ENCODE assay signal across 10 cellular contexts in genomic region chr21:44709426-44710293, GRCh38. TPM values are rescaled to one million over a fixed set of nuclear protein-coding genes. Genes with fewer than 3 reads are reported as not detected.
DNase-seq lines count a peak whose midpoint lies in the region; ATAC-seq, FAIRE-seq and TF ChIP-seq lines count a peak whose summit lies in the region.
"Had no signal": no experiment of that assay in that cellular context is flagged by ENCODE, and none has a peak within 500 bp of the region (broad histone marks: within the 10 kb centered on the region; RNA-seq: fewer than 3 reads in every experiment).

No MANE protein-coding gene starts in this region.

- H3K4me2 ChIP-seq in astrocyte (ENCODE audit: low read length): peak overlapping the region; percentile 31
- H3K4me2 ChIP-seq in PC-9: no peak overlapping the region

- no peak overlapping the region for H3K27ac ChIP-seq in astrocyte (ENCODE audit: low read depth, low read length)
- H3K27ac ChIP-seq in left lung: no peak overlapping the region
- no peak overlapping the region for H3K27ac ChIP-seq in PC-9

- no peak overlapping the region for H3K4me3 Mint-ChIP-seq in astrocyte (ENCODE audit: unreplicated experiment)
- no peak overlapping the region for H3K4me3 Mint-ChIP-seq in activated T-helper 1 cell treated with anti-CD3 and anti-CD28 coated beads, Interleukin-12 subunit alpha, Interleukin-12 subunit beta, Interleukin-2, Interleukin-4 antibody, amounts not matched to agents 30 ng/mL and 10 ng/mL and 1 ng/mL, durations not matched to agents 14 hours and 24 hours and 36 hours

- H3K36me3 ChIP-seq in astrocyte (ENCODE audit: insufficient read depth, low read length) (no peaks in the 10 kb centered on the region), left lung (no peaks in the 10 kb centered on the region), PC-9 (ENCODE audit: low read depth) (no peaks in the 10 kb centered on the region)

- peak; percentile 8 for ATAC-seq in left lung

- H3K9me2 ChIP-seq in PC-9 (ENCODE audit: insufficient read depth): no peaks in the 10 kb centered on the region

- H3K27me3 ChIP-seq in astrocyte (ENCODE audit: insufficient read depth, low read length) (peaks cover 62% of the 10 kb centered on the region), left lung (peaks cover 78 to 100% of the 10 kb centered on the region in 2 donors), PC-9 (ENCODE audit: insufficient read depth, low read depth) (peaks cover 62% of the 10 kb centered on the region)

- no peaks in the 10 kb centered on the region for H3K36me3 Mint-ChIP-seq in astrocyte (ENCODE audit: low read depth, unreplicated experiment)
- peaks cover 2% of the 10 kb centered on the region for H3K36me3 Mint-ChIP-seq in activated T-helper 1 cell treated with anti-CD3 and anti-CD28 coated beads, Interleukin-12 subunit alpha, Interleukin-12 subunit beta, Interleukin-2, Interleukin-4 antibody, amounts not matched to agents 30 ng/mL and 10 ng/mL and 1 ng/mL, durations not matched to agents 14 hours and 24 hours and 36 hours (ENCODE audit: low read depth)
- H3K36me3 Mint-ChIP-seq: IgD-negative memory B cell had no signal

- no peak for TF ChIP-seq POLR2A in erythroblast (IDR thresholded peaks at IDR 0.05; ENCODE audit: low read length)

- CTCF ChIA-PET in PC-9 (lab: Charles Lee): no interaction called here

- peaks cover 80% of the 10 kb centered on the region for H3K27me3 Mint-ChIP-seq in astrocyte (ENCODE audit: low read depth, unreplicated experiment)
- peaks cover 75% of the 10 kb centered on the region for H3K27me3 Mint-ChIP-seq in activated T-helper 1 cell treated with anti-CD3 and anti-CD28 coated beads, Interleukin-12 subunit alpha, Interleukin-12 subunit beta, Interleukin-2, Interleukin-4 antibody, amounts not matched to agents 30 ng/mL and 10 ng/mL and 1 ng/mL, durations not matched to agents 14 hours and 24 hours and 36 hours (ENCODE audit: insufficient read depth)

- H4K20me1 ChIP-seq in astrocyte (ENCODE audit: insufficient read depth, low read length): no peaks in the 10 kb centered on the region
- H4K20me1 ChIP-seq in PC-9 (ENCODE audit: insufficient read depth): no peaks in the 10 kb centered on the region

- no peak for FAIRE-seq in astrocyte (lab: Jason Lieb, UNC)
- FAIRE-seq: islet of Langerhans had no signal

- H3K4me1 Mint-ChIP-seq in astrocyte (ENCODE audit: low read depth, unreplicated experiment): peaks cover 4% of the 10 kb centered on the region
- peaks cover 11% of the 10 kb centered on the region for H3K4me1 Mint-ChIP-seq in activated T-helper 1 cell treated with anti-CD3 and anti-CD28 coated beads, Interleukin-12 subunit alpha, Interleukin-12 subunit beta, Interleukin-2, Interleukin-4 antibody, amounts not matched to agents 30 ng/mL and 10 ng/mL and 1 ng/mL, durations not matched to agents 14 hours and 24 hours and 36 hours (ENCODE audit: low read depth)

- H3K4me3 ChIP-seq in astrocyte (ENCODE audit: insufficient read depth, low read depth, low read length) (no peak overlapping the region), left lung (no peak overlapping the region), PC-9 (no peak overlapping the region)

- H3F3A ChIP-seq in PC-9 (ENCODE audit: insufficient read depth, low read depth): no peaks in the 10 kb centered on the region

- peak overlapping the region; percentile 55 for H3K27ac Mint-ChIP-seq in astrocyte (ENCODE audit: unreplicated experiment)
- no peak overlapping the region for H3K27ac Mint-ChIP-seq in activated T-helper 1 cell treated with anti-CD3 and anti-CD28 coated beads, Interleukin-12 subunit alpha, Interleukin-12 subunit beta, Interleukin-2, Interleukin-4 antibody, amounts not matched to agents 30 ng/mL and 10 ng/mL and 1 ng/mL, durations not matched to agents 14 hours and 24 hours and 36 hours

- TF ChIP-seq CTCF in astrocyte (IDR thresholded peaks at IDR 0.05; ENCODE audit: insufficient read depth, low read depth, low read length): no peak
- no peak for TF ChIP-seq CTCF in left lung (IDR thresholded peaks at IDR 0.05)
- no peak for TF ChIP-seq CTCF in PC-9 (conservative IDR thresholded peaks at IDR 0.05)

- peak; percentile 29 for DNase-seq in DMS153 treated with DMSO at 0.1 percent for 48 hours (lab: John Stamatoyannopoulos, UW; ENCODE audit: unreplicated experiment)
- DNase-seq in NCI-H2029 (lab: John Stamatoyannopoulos, UW): peak; percentile 89
- DNase-seq in astrocyte (ENCODE audit: low read depth): no peak
- no peak for DNase-seq in left lung
- DNase-seq in PC-9: no peak
- no peak for DNase-seq in GM19240 (ENCODE audit: insufficient read length, low spot score)
- no peak for DNase-seq in erythroblast (lab: John Stamatoyannopoulos, UW)
- DNase-seq in activated T-helper 1 cell treated with anti-CD3 and anti-CD28 coated beads, Interleukin-12 subunit alpha, Interleukin-12 subunit beta, Interleukin-2, Interleukin-4 antibody, amounts not matched to agents 30 ng/mL and 10 ng/mL and 1 ng/mL, durations not matched to agents 14 hours and 24 hours and 36 hours (ENCODE audit: low spot score): no peak

- POLR2A ChIA-PET in PC-9 (lab: Charles Lee; ENCODE audit: unreplicated experiment): no interaction called here

- H3K9me3 ChIP-seq in astrocyte (ENCODE audit: insufficient read depth, low read depth, low read length) (no peaks in the 10 kb centered on the region), left lung (no peaks in the 10 kb centered on the region), PC-9 (ENCODE audit: insufficient read depth, low read depth) (no peaks in the 10 kb centered on the region)

- H3K79me2 ChIP-seq in astrocyte (ENCODE audit: insufficient read depth, low read length): no peaks in the 10 kb centered on the region
- no peaks in the 10 kb centered on the region for H3K79me2 ChIP-seq in PC-9 (ENCODE audit: low read depth)

- no TSS peak for BruUV-seq in PC-9 (replicated peaks; lab: Mats Ljungman, UMichigan)

- H2AFZ ChIP-seq in astrocyte (ENCODE audit: low read depth, low read length) (no peak overlapping the region), PC-9 (no peak overlapping the region)

- intact Hi-C loops in left lung (cut with DNase I) (no loop called here), PC-9 (cut with micrococcal nuclease; ENCODE audit: unreplicated experiment) (no loop called here)
- intact Hi-C loops in activated T-helper 1 cell treated with anti-CD3 and anti-CD28 coated beads, Interleukin-12 subunit alpha, Interleukin-12 subunit beta, Interleukin-2, Interleukin-4 antibody, amounts not matched to agents 30 ng/mL and 10 ng/mL and 1 ng/mL, durations not matched to agents 14 hours and 24 hours and 36 hours (cut with micrococcal nuclease): loop anchor here (10.0 kb wide), 1 partner anchor 125 kb away; the partner anchor contains the start of gene KRTAP10-5

- H3K4me1 ChIP-seq in astrocyte (ENCODE audit: insufficient read depth, low read length): no peaks in the 10 kb centered on the region
- peaks cover 6 to 13% of the 10 kb centered on the region in 2 donors for H3K4me1 ChIP-seq in left lung
- H3K4me1 ChIP-seq in PC-9 (replicated peaks; ENCODE audit: insufficient read depth): no peaks in the 10 kb centered on the region

- H3K9me3 Mint-ChIP-seq in astrocyte (ENCODE audit: unreplicated experiment): peaks cover 17% of the 10 kb centered on the region
- peaks cover 4% of the 10 kb centered on the region for H3K9me3 Mint-ChIP-seq in activated T-helper 1 cell treated with anti-CD3 and anti-CD28 coated beads, Interleukin-12 subunit alpha, Interleukin-12 subunit beta, Interleukin-2, Interleukin-4 antibody, amounts not matched to agents 30 ng/mL and 10 ng/mL and 1 ng/mL, durations not matched to agents 14 hours and 24 hours and 36 hours

- H3K9ac ChIP-seq in astrocyte (ENCODE audit: low read length): no peak overlapping the region

RNA-seq across cellular contexts. Expression of gene TSPEAR, which starts 1.7 kb away (rescaled TPM):
- total RNA-seq in astrocyte (not detected in 2 replicates), left lung (under 1 TPM; 0.10 to 0.26 TPM), PC-9 (2021) (not detected in 2 replicates)
- not detected in 2 replicates for total RNA-seq in activated T-helper 1 cell treated with anti-CD3 and anti-CD28 coated beads, Interleukin-12 subunit alpha, Interleukin-12 subunit beta, Interleukin-2, Interleukin-4 antibody, amounts not matched to agents 30 ng/mL and 10 ng/mL and 1 ng/mL, durations not matched to agents 14 hours and 24 hours and 36 hours

RNA-seq across cellular contexts. Expression of gene KRTAP10-12, which starts 12.7 kb away (rescaled TPM):
- total RNA-seq in astrocyte: not detected in 2 replicates
- total RNA-seq in left lung: not detected
- total RNA-seq in PC-9 (2021): not detected in 2 replicates
- not detected in 2 replicates for total RNA-seq in activated T-helper 1 cell treated with anti-CD3 and anti-CD28 coated beads, Interleukin-12 subunit alpha, Interleukin-12 subunit beta, Interleukin-2, Interleukin-4 antibody, amounts not matched to agents 30 ng/mL and 10 ng/mL and 1 ng/mL, durations not matched to agents 14 hours and 24 hours and 36 hours

RNA-seq across cellular contexts. Expression of gene KRTAP12-1, which starts 27.7 kb away (rescaled TPM):
- not detected in 2 replicates for total RNA-seq in astrocyte
- total RNA-seq in left lung: not detected
- total RNA-seq in PC-9 (2021): not detected in 2 replicates
- total RNA-seq in activated T-helper 1 cell treated with anti-CD3 and anti-CD28 coated beads, Interleukin-12 subunit alpha, Interleukin-12 subunit beta, Interleukin-2, Interleukin-4 antibody, amounts not matched to agents 30 ng/mL and 10 ng/mL and 1 ng/mL, durations not matched to agents 14 hours and 24 hours and 36 hours: not detected in 2 replicates

RNA-seq across cellular contexts. Expression of gene KRTAP12-2, which starts 42.9 kb away (rescaled TPM):
- not detected in 2 replicates for total RNA-seq in astrocyte
- not detected for total RNA-seq in left lung
- not detected in 2 replicates for total RNA-seq in PC-9 (2021)
- not detected in 2 replicates for total RNA-seq in activated T-helper 1 cell treated with anti-CD3 and anti-CD28 coated beads, Interleukin-12 subunit alpha, Interleukin-12 subunit beta, Interleukin-2, Interleukin-4 antibody, amounts not matched to agents 30 ng/mL and 10 ng/mL and 1 ng/mL, durations not matched to agents 14 hours and 24 hours and 36 hours

RNA-seq across cellular contexts. Expression of gene KRTAP12-3, which starts 51.9 kb away (rescaled TPM):
- not detected in 2 replicates for total RNA-seq in astrocyte
- total RNA-seq in left lung: not detected
- total RNA-seq in PC-9 (2021): not detected in 2 replicates
- not detected in 2 replicates for total RNA-seq in activated T-helper 1 cell treated with anti-CD3 and anti-CD28 coated beads, Interleukin-12 subunit alpha, Interleukin-12 subunit beta, Interleukin-2, Interleukin-4 antibody, amounts not matched to agents 30 ng/mL and 10 ng/mL and 1 ng/mL, durations not matched to agents 14 hours and 24 hours and 36 hours

Comparison
In these comparisons a context has a peak if more than half of its experiments do, and no peak if none do; other contexts are left out.
1. DNase-seq: peak in DMS153 treated with DMSO at 0.1 percent for 48 hours (single experiment) and NCI-H2029 (single experiment); none in astrocyte (single experiment), left lung (0 of 2), PC-9 (0 of 2), GM19240 (single experiment), erythroblast (0 of 2) and activated T-helper 1 cell treated with anti-CD3 and anti-CD28 coated beads, Interleukin-12 subunit alpha, Interleukin-12 subunit beta, Interleukin-2, Interleukin-4 antibody, amounts not matched to agents 30 ng/mL and 10 ng/mL and 1 ng/mL, durations not matched to agents 14 hours and 24 hours and 36 hours (single experiment).